23 cellular contexts compared by ENCODE assay signal in genomic region chr11:29243616-29244015, GRCh38.
"Had no signal": no experiment of that assay in that cellular context is flagged by ENCODE, and none has a peak within 500 bp of the region (broad histone marks: within the 10 kb centered on the region; RNA-seq: fewer than 3 reads in every experiment).

No MANE protein-coding gene starts in this region.

- H3K4me1 Mint-ChIP-seq: activated naive CD8-positive, alpha-beta T cell treated with anti-CD3 and anti-CD28 coated beads, Interleukin-2, amount 10 ng/mL, durations not matched to agents 7 days and 5 days; brain had no signal

- H3K9me3 ChIP-seq: ascending aorta, Peyer's patch, SJSA1 had no signal

- H3K36me3 ChIP-seq: ascending aorta, Peyer's patch, SJSA1 had no signal

- ATAC-seq: activated CD4-positive, CD25-positive, alpha-beta regulatory T cell treated with anti-CD3 and anti-CD28 coated beads, Interleukin-2, amount 50 U/mL, for 24 hours; activated CD8-positive, alpha-beta T cell treated with anti-CD3 and anti-CD28 coated beads for 36 hours; SK-N-SH treated with all-trans-retinoic acid at 6 μM for 48 hours had no signal

- H3K4me3 ChIP-seq: ascending aorta, Peyer's patch, SJSA1 had no signal

- H3K4me3 Mint-ChIP-seq: activated CD8-positive, alpha-beta T cell treated with anti-CD3 and anti-CD28 coated beads for 36 hours; activated naive CD8-positive, alpha-beta T cell treated with anti-CD3 and anti-CD28 coated beads, Interleukin-2, amount 10 ng/mL, durations not matched to agents 7 days and 5 days; brain had no signal

- H3K27me3 Mint-ChIP-seq: activated CD8-positive, alpha-beta T cell treated with anti-CD3 and anti-CD28 coated beads for 36 hours; activated naive CD8-positive, alpha-beta T cell treated with anti-CD3 and anti-CD28 coated beads, Interleukin-2, amount 10 ng/mL, durations not matched to agents 7 days and 5 days; brain had no signal

- H3K27ac Mint-ChIP-seq: activated CD8-positive, alpha-beta T cell treated with anti-CD3 and anti-CD28 coated beads for 36 hours; activated naive CD8-positive, alpha-beta T cell treated with anti-CD3 and anti-CD28 coated beads, Interleukin-2, amount 10 ng/mL, durations not matched to agents 7 days and 5 days; brain had no signal

- H3K9me3 Mint-ChIP-seq: brain had no signal

- H3K27me3 ChIP-seq: ascending aorta, Peyer's patch, SJSA1 had no signal

- H3K36me3 Mint-ChIP-seq: activated naive CD8-positive, alpha-beta T cell treated with anti-CD3 and anti-CD28 coated beads, Interleukin-2, amount 10 ng/mL, durations not matched to agents 7 days and 5 days; brain had no signal

- DNase-seq: activated CD4-positive, alpha-beta T cell treated with anti-CD3 and anti-CD28 coated beads for 4 hours; activated CD8-positive, alpha-beta memory T cell treated with anti-CD3 and anti-CD28 coated beads, Interleukin-2, amount 50 U/mL, for 4 hours; activated CD8-positive, alpha-beta T cell treated with anti-CD3 and anti-CD28 coated beads for 36 hours; activated naive CD4-positive, alpha-beta T cell treated with anti-CD3 and anti-CD28 coated beads, Interleukin-2, amount 50 U/mL, for 16 hours; activated naive CD8-positive, alpha-beta T cell treated with anti-CD3 and anti-CD28 coated beads, Interleukin-2, amount 10 ng/mL, durations not matched to agents 7 days and 5 days; amniotic stem cell; Karpas-422; MM.1S; NCI-H1105; NCI-H1436; NCI-H1694 treated with DMSO at 0.1 percent for 48 hours; NCI-H2029 treated with DMSO at 0.1 percent for 48 hours; NCI-H510A treated with DMSO at 0.1 percent for 48 hours; NCI-H69; Peyer's patch; SHP77; SW 1271 had no signal

- H3K4me1 ChIP-seq: ascending aorta, Peyer's patch, SJSA1 had no signal

- H3K27ac ChIP-seq: ascending aorta, Peyer's patch, RWPE1, SJSA1 had no signal
